38 cellular contexts compared by ENCODE assay signal in the genomic region with DNA sequence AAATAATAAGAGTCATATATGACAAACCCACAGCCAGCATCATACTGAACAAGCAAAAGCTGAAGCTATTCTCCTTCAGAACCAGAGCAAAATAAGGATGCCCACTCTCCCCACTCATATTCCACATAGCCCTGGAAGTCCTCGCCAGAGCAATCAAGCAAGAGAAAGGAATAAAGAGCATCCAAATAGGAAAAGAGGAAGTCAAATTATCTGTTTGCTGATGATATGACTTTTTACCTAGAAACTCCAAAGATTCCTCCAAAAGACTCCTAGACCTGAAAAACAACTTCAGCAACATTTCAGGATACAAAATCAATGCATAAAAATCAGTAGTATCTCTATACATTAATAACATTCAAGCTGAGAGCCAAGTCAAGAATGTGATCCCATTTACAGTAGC.
"Had no signal": no experiment of that assay in that cellular context is flagged by ENCODE, and none has a peak within 500 bp of the region (broad histone marks: within the 10 kb centered on the region; RNA-seq: fewer than 3 reads in every experiment).

No MANE protein-coding gene starts in this region.

- H3K9me3 ChIP-seq: adrenal gland, ascending aorta, body of pancreas had no signal

- DNase-seq: activated effector memory CD4-positive, alpha-beta T cell treated with anti-CD3 and anti-CD28 coated beads, Interleukin-2, amount 50 U/mL, for 16 hours; activated effector memory CD4-positive, alpha-beta T cell treated with Interleukin-2 at 50 U/mL for 16 hours; activated gamma-delta T cell; activated gamma-delta T cell treated with Interleukin-2 at 50 U/mL for 16 hours; activated naive CD4-positive, alpha-beta T cell; activated naive CD4-positive, alpha-beta T cell treated with anti-CD3 and anti-CD28 coated beads for 36 hours; activated naive CD4-positive, alpha-beta T cell treated with anti-CD3 and anti-CD28 coated beads, Interleukin-2, amount 10 ng/mL, durations not matched to agents 7 days and 5 days; activated naive CD4-positive, alpha-beta T cell treated with anti-CD3 and anti-CD28 coated beads, Interleukin-2, amount 50 U/mL, for 16 hours; activated naive CD4-positive, alpha-beta T cell treated with Interleukin-2 at 50 U/mL for 16 hours; activated naive CD8-positive, alpha-beta T cell treated with anti-CD3 and anti-CD28 coated beads for 36 hours; activated naive CD8-positive, alpha-beta T cell treated with anti-CD3 and anti-CD28 coated beads, Interleukin-2, amount 10 ng/mL, durations not matched to agents 7 days and 5 days; activated naive CD8-positive, alpha-beta T cell treated with anti-CD3 and anti-CD28 coated beads, Interleukin-2, amount 50 U/mL, for 24 hours; activated T-cell treated with anti-CD3 and anti-CD28 coated beads, Interleukin-2, amount 50 U/mL, for 4 hours; activated T-cell treated with anti-CD3 and anti-CD28 coated beads, Interleukin-2, amount 50 U/mL, for 48 hours; activated T-cell treated with anti-CD3 and anti-CD28 coated beads, Interleukin-2, amount 50 U/mL, for 72 hours; adrenal gland; amniotic stem cell; amygdala; anterior cingulate cortex; aorta; body of pancreas; brain microvascular endothelial cell; caudate nucleus; central memory CD4-positive, alpha-beta T cell; cerebellar nuclear complex had no signal

- H3K27ac ChIP-seq: adrenal gland, ascending aorta, body of pancreas, brain microvascular endothelial cell, breast epithelium, cardiac muscle cell had no signal

- FAIRE-seq: astrocyte, bronchial epithelial cell had no signal

- H3K27me3 ChIP-seq: adrenal gland, ascending aorta, body of pancreas, brain microvascular endothelial cell, breast epithelium, cardiac muscle cell had no signal

- H3K27me3 Mint-ChIP-seq: activated naive CD8-positive, alpha-beta T cell treated with anti-CD3 and anti-CD28 coated beads for 36 hours; activated naive CD8-positive, alpha-beta T cell treated with anti-CD3 and anti-CD28 coated beads, Interleukin-2, amount 10 ng/mL, durations not matched to agents 7 days and 5 days had no signal

- H3K4me1 ChIP-seq: adrenal gland, ascending aorta, body of pancreas, breast epithelium had no signal

- H3K4me3 Mint-ChIP-seq: activated naive CD4-positive, alpha-beta T cell treated with anti-CD3 and anti-CD28 coated beads for 36 hours; activated naive CD4-positive, alpha-beta T cell treated with anti-CD3 and anti-CD28 coated beads, Interleukin-2, amount 10 ng/mL, durations not matched to agents 7 days and 5 days; activated naive CD4-positive, alpha-beta T cell treated with anti-CD3 and anti-CD28 coated beads, Interleukin-2, amount 50 U/mL, for 24 hours; activated naive CD8-positive, alpha-beta T cell; activated naive CD8-positive, alpha-beta T cell treated with anti-CD3 and anti-CD28 coated beads for 36 hours; activated naive CD8-positive, alpha-beta T cell treated with anti-CD3 and anti-CD28 coated beads, Interleukin-2, amount 10 ng/mL, durations not matched to agents 7 days and 5 days; activated naive CD8-positive, alpha-beta T cell treated with anti-CD3 and anti-CD28 coated beads, Interleukin-2, amount 50 U/mL, for 24 hours; activated T-cell treated with anti-CD3 and anti-CD28 coated beads, Interleukin-2, amount 50 U/mL, for 4 hours; activated T-cell treated with anti-CD3 and anti-CD28 coated beads, Interleukin-2, amount 50 U/mL, for 72 hours; activated T-helper 1 cell treated with anti-CD3 and anti-CD28 coated beads, Interleukin-12 subunit alpha, Interleukin-12 subunit beta, Interleukin-2, Interleukin-4 antibody, amounts not matched to agents 30 ng/mL and 10 ng/mL and 1 ng/mL, durations not matched to agents 14 hours and 24 hours and 36 hours; activated T-helper 17 cell treated with anti-CD3 and anti-CD28 coated beads, Interleukin-2, amount 50 U/mL, for 72 hours; brain; central memory CD8-positive, alpha-beta T cell had no signal

- H3K4me1 Mint-ChIP-seq: activated naive CD4-positive, alpha-beta T cell treated with anti-CD3 and anti-CD28 coated beads, Interleukin-2, amount 10 ng/mL, durations not matched to agents 7 days and 5 days; activated naive CD4-positive, alpha-beta T cell treated with anti-CD3 and anti-CD28 coated beads, Interleukin-2, amount 50 U/mL, for 24 hours; activated naive CD8-positive, alpha-beta T cell treated with anti-CD3 and anti-CD28 coated beads for 36 hours; activated naive CD8-positive, alpha-beta T cell treated with anti-CD3 and anti-CD28 coated beads, Interleukin-2, amount 10 ng/mL, durations not matched to agents 7 days and 5 days; activated naive CD8-positive, alpha-beta T cell treated with anti-CD3 and anti-CD28 coated beads, Interleukin-2, amount 50 U/mL, for 24 hours; activated T-helper 17 cell treated with anti-CD3 and anti-CD28 coated beads, Interleukin-2, amount 50 U/mL, for 72 hours; brain; central memory CD8-positive, alpha-beta T cell had no signal

- H3K9me3 Mint-ChIP-seq: activated naive CD4-positive, alpha-beta T cell treated with anti-CD3 and anti-CD28 coated beads, Interleukin-2, amount 10 ng/mL, durations not matched to agents 7 days and 5 days; activated naive CD8-positive, alpha-beta T cell treated with anti-CD3 and anti-CD28 coated beads for 36 hours; activated naive CD8-positive, alpha-beta T cell treated with anti-CD3 and anti-CD28 coated beads, Interleukin-2, amount 10 ng/mL, durations not matched to agents 7 days and 5 days; activated naive CD8-positive, alpha-beta T cell treated with anti-CD3 and anti-CD28 coated beads, Interleukin-2, amount 50 U/mL, for 24 hours; activated T-cell treated with anti-CD3 and anti-CD28 coated beads, Interleukin-2, amount 50 U/mL, for 72 hours; activated T-helper 1 cell treated with anti-CD3 and anti-CD28 coated beads, Interleukin-12 subunit alpha, Interleukin-12 subunit beta, Interleukin-2, Interleukin-4 antibody, amounts not matched to agents 30 ng/mL and 10 ng/mL and 1 ng/mL, durations not matched to agents 14 hours and 24 hours and 36 hours; activated T-helper 17 cell treated with anti-CD3 and anti-CD28 coated beads, Interleukin-2, amount 50 U/mL, for 72 hours; activated T-helper 2 cell treated with anti-CD3 and anti-CD28 coated beads, Interferon-gamma antibody, Interleukin-2, Interleukin-4, amounts not matched to agents 10 μg/mL and 5 μg/mL and 100 μg/mL, durations not matched to agents 14 hours and 24 hours and 36 hours; central memory CD8-positive, alpha-beta T cell had no signal

- H3K4me3 ChIP-seq: adrenal gland, ascending aorta, body of pancreas, breast epithelium, cardiac muscle cell had no signal

- H3K36me3 ChIP-seq: adrenal gland, ascending aorta, brain microvascular endothelial cell, breast epithelium, cardiac muscle cell had no signal

- H3K36me3 Mint-ChIP-seq: activated naive CD4-positive, alpha-beta T cell treated with anti-CD3 and anti-CD28 coated beads, Interleukin-2, amount 10 ng/mL, durations not matched to agents 7 days and 5 days; activated naive CD4-positive, alpha-beta T cell treated with anti-CD3 and anti-CD28 coated beads, Interleukin-2, amount 50 U/mL, for 72 hours; activated naive CD8-positive, alpha-beta T cell; activated naive CD8-positive, alpha-beta T cell treated with anti-CD3 and anti-CD28 coated beads for 36 hours; activated naive CD8-positive, alpha-beta T cell treated with anti-CD3 and anti-CD28 coated beads, Interleukin-2, amount 10 ng/mL, durations not matched to agents 7 days and 5 days; brain had no signal

- ATAC-seq: activated naive CD4-positive, alpha-beta T cell treated with anti-CD3 and anti-CD28 coated beads, Interleukin-2, amount 50 U/mL, for 72 hours; activated naive CD8-positive, alpha-beta T cell treated with anti-CD3 and anti-CD28 coated beads, Interleukin-2, amount 50 U/mL, for 24 hours; activated T-cell treated with anti-CD3 and anti-CD28 coated beads, Interleukin-2, amount 50 U/mL, for 4 hours; activated T-cell treated with anti-CD3 and anti-CD28 coated beads, Interleukin-2, amount 50 U/mL, for 72 hours; activated T-helper 17 cell treated with anti-CD3 and anti-CD28 coated beads, Interleukin-2, amount 50 U/mL, for 72 hours; body of pancreas had no signal

- H3K27ac Mint-ChIP-seq: activated naive CD4-positive, alpha-beta T cell treated with anti-CD3 and anti-CD28 coated beads for 36 hours; activated naive CD4-positive, alpha-beta T cell treated with anti-CD3 and anti-CD28 coated beads, Interleukin-2, amount 10 ng/mL, durations not matched to agents 7 days and 5 days; activated naive CD4-positive, alpha-beta T cell treated with anti-CD3 and anti-CD28 coated beads, Interleukin-2, amount 50 U/mL, for 24 hours; activated naive CD4-positive, alpha-beta T cell treated with anti-CD3 and anti-CD28 coated beads, Interleukin-2, amount 50 U/mL, for 72 hours; activated naive CD8-positive, alpha-beta T cell; activated naive CD8-positive, alpha-beta T cell treated with anti-CD3 and anti-CD28 coated beads for 36 hours; activated naive CD8-positive, alpha-beta T cell treated with anti-CD3 and anti-CD28 coated beads, Interleukin-2, amount 10 ng/mL, durations not matched to agents 7 days and 5 days; activated naive CD8-positive, alpha-beta T cell treated with anti-CD3 and anti-CD28 coated beads, Interleukin-2, amount 50 U/mL, for 24 hours; activated T-cell treated with anti-CD3 and anti-CD28 coated beads, Interleukin-2, amount 50 U/mL, for 72 hours; activated T-helper 1 cell treated with anti-CD3 and anti-CD28 coated beads, Interleukin-12 subunit alpha, Interleukin-12 subunit beta, Interleukin-2, Interleukin-4 antibody, amounts not matched to agents 30 ng/mL and 10 ng/mL and 1 ng/mL, durations not matched to agents 14 hours and 24 hours and 36 hours; activated T-helper 17 cell treated with anti-CD3 and anti-CD28 coated beads, Interleukin-2, amount 50 U/mL, for 72 hours; activated T-helper 2 cell treated with anti-CD3 and anti-CD28 coated beads, Interferon-gamma antibody, Interleukin-2, Interleukin-4, amounts not matched to agents 10 μg/mL and 5 μg/mL and 100 μg/mL, durations not matched to agents 14 hours and 24 hours and 36 hours had no signal
